8 cellular contexts compared by ENCODE assay signal in the genomic region with DNA sequence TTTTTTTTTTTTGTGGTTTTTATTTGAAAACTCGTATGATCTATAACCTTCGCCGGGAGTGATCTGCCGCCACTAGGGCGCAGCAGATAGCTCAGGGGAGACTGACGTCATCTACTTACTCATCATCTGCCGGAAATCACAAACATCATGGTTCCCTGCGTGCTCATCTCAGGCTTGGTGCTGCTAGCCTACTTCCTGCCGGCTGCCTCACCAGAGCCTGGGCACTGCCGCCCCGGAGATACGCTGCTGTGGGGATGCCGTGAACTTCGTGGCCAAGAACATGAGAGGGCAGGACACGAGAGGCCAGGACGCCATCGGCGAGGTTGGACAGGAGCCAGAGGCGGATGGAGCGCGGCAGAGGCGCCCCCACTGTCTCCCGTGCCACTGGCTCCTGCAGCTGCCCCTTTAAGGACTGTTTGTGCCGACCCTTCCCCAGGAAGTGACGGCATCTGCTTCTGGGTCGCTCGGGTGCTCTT.
A peak's percentile ranks its signal among the peaks of the same experiment; 100 is the strongest.
DNase-seq lines count a peak whose midpoint lies in the region; ATAC-seq and TF ChIP-seq lines count a peak whose summit lies in the region.

No MANE protein-coding gene starts in this region.

- H3K9me3 ChIP-seq in HEK293 (ENCODE audit: control insufficient read depth, insufficient read depth, low read depth, low read length): no peaks in the 10 kb centered on the region
- H3K9me3 ChIP-seq in gastroesophageal sphincter: no peaks in the 10 kb centered on the region

- no peaks in the 10 kb centered on the region for H3K36me3 Mint-ChIP-seq in central memory CD8-positive, alpha-beta T cell (ENCODE audit: insufficient read depth)

- H3K36me3 ChIP-seq in HEK293 (ENCODE audit: control insufficient read depth in 2 of 2, insufficient read depth in 1 of 2, low read length in 2 of 2) (no peaks in the 10 kb centered on the region), gastroesophageal sphincter (no peaks in the 10 kb centered on the region)

- H3K4me3 ChIP-seq in HEK293 (ENCODE audit: low read depth, low read length): no peak overlapping the region
- H3K4me3 ChIP-seq in gastroesophageal sphincter: no peak overlapping the region

- no peak for TF ChIP-seq EP300 in gastroesophageal sphincter (IDR thresholded peaks at IDR 0.05)

- no peak overlapping the region for H3K27ac Mint-ChIP-seq in central memory CD8-positive, alpha-beta T cell (ENCODE audit: low read depth)

- peak; percentile 83 for ATAC-seq in central memory CD8-positive, alpha-beta T cell (replicated peaks; ENCODE audit: extremely low read depth, poor library complexity, severe bottlenecking)
- no peak for ATAC-seq in gastroesophageal sphincter

- TF ChIP-seq CTCF in HEK293 (tag by site-specific recombination; IDR thresholded peaks at IDR 0.05) (no peak), gastroesophageal sphincter (IDR thresholded peaks at IDR 0.05) (no peak)

- no peaks in the 10 kb centered on the region for H3K4me1 ChIP-seq in HEK293 (ENCODE audit: control insufficient read depth, insufficient read depth, low read length)
- no peaks in the 10 kb centered on the region for H3K4me1 ChIP-seq in gastroesophageal sphincter

- POLR2A ChIA-PET in HEK293 (lab: Yijun Ruan, JAX): no interaction called here

- no peak overlapping the region for H3K4me3 Mint-ChIP-seq in central memory CD8-positive, alpha-beta T cell

- H3K9me3 Mint-ChIP-seq in central memory CD8-positive, alpha-beta T cell: no peaks in the 10 kb centered on the region

- 63 to 83% methylated on average over 5 to 15 of the region's 27 CpGs for WGBS in gastroesophageal sphincter (ENCODE audit: low coverage in 1 of 2), 2 donors

- DNase-seq in COLO829 (ENCODE audit: low spot score) (peak; percentile 76), SK-N-DZ (ENCODE audit: low spot score) (peak; percentile 26), NCI-H2081 (lab: John Stamatoyannopoulos, UW) (no peak), dedifferentiated amniotic fluid mesenchymal stem cell (ENCODE audit: extremely low spot score) (no peak)
- peak in 1 of 2 donors; percentile 20 for DNase-seq in central memory CD8-positive, alpha-beta T cell (ENCODE audit: low spot score in 2 of 2)
- DNase-seq in stimulated activated CD8-positive, alpha-beta memory T cell treated with anti-CD3 and anti-CD28 coated beads, Interleukin-15, amount 100 ng/mL, for 48 hours (ENCODE audit: low read depth in 2 of 2): peak; percentile 22 to 23

- no peaks in the 10 kb centered on the region for H3K27me3 ChIP-seq in gastroesophageal sphincter

- TF ChIP-seq POLR2A in gastroesophageal sphincter (IDR thresholded peaks at IDR 0.05): no peak

- H3K27ac ChIP-seq in HEK293 (ENCODE audit: extremely low read depth, low read depth, low read length): no peak overlapping the region
- H3K27ac ChIP-seq in gastroesophageal sphincter: no peak overlapping the region

- CTCF ChIA-PET in HEK293 (lab: Yijun Ruan, JAX): interaction anchor here (0.6 to 0.7 kb wide), 2 partner anchors 361 to 617 kb away, joined by 3 read pairs; no protein-coding TSS in a partner anchor

- H3K4me1 Mint-ChIP-seq in central memory CD8-positive, alpha-beta T cell: peaks cover 6% of the 10 kb centered on the region

- peaks cover 9% of the 10 kb centered on the region for H3K27me3 Mint-ChIP-seq in central memory CD8-positive, alpha-beta T cell

TF ChIP-seq in HEK293, 187 proteins besides CTCF, POLR2A, EP300 and RAD21:
- TF ChIP-seq ZNF629 (tag by site-specific recombination; IDR thresholded peaks at IDR 0.05) (peak; percentile 34; the same call in 1 of the 2 replicates), ZNF138 (tag by site-specific recombination; IDR thresholded peaks at IDR 0.05; ENCODE audit: borderline replicate concordance) (no peak), ZNF548 (tag by site-specific recombination; IDR thresholded peaks at IDR 0.05) (no peak), ZBTB21 (tag by site-specific recombination; IDR thresholded peaks at IDR 0.05) (peak; percentile 42; the same call in 1 of the 2 replicates), ZNF664 (tag by site-specific recombination; IDR thresholded peaks at IDR 0.05) (no peak), ZNF624 (tag by site-specific recombination; IDR thresholded peaks at IDR 0.05) (no peak)
- TF ChIP-seq, protein P1, sequence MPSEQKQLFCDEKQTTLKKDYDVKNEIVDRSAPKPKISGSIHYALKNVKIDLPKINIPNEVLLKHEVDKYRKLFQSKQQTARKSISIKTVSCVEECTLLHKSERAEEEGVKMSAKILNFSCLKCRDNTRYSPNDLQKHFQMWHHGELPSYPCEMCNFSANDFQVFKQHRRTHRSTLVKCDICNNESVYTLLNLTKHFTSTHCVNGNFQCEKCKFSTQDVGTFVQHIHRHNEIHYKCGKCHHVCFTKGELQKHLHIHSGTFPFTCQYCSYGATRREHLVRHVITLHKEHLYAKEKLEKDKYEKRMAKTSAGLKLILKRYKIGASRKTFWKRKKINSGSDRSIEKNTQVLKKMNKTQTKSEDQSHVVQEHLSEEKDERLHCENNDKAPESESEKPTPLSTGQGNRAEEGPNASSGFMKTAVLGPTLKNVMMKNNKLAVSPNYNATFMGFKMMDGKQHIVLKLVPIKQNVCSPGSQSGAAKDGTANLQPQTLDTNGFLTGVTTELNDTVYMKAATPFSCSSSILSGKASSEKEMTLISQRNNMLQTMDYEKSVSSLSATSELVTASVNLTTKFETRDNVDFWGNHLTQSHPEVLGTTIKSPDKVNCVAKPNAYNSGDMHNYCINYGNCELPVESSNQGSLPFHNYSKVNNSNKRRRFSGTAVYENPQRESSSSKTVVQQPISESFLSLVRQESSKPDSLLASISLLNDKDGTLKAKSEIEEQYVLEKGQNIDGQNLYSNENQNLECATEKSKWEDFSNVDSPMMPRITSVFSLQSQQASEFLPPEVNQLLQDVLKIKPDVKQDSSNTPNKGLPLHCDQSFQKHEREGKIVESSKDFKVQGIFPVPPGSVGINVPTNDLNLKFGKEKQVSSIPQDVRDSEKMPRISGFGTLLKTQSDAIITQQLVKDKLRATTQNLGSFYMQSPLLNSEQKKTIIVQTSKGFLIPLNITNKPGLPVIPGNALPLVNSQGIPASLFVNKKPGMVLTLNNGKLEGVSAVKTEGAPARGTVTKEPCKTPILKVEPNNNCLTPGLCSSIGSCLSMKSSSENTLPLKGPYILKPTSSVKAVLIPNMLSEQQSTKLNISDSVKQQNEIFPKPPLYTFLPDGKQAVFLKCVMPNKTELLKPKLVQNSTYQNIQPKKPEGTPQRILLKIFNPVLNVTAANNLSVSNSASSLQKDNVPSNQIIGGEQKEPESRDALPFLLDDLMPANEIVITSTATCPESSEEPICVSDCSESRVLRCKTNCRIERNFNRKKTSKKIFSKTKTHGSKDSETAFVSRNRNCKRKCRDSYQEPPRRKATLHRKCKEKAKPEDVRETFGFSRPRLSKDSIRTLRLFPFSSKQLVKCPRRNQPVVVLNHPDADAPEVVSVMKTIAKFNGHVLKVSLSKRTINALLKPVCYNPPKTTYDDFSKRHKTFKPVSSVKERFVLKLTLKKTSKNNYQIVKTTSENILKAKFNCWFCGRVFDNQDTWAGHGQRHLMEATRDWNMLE (tag by site-specific recombination; conservative IDR thresholded peaks at IDR 0.05; ENCODE audit: low read depth): peak; percentile 41; the same call in 1 of the 2 replicates
- TF ChIP-seq, protein P2, sequence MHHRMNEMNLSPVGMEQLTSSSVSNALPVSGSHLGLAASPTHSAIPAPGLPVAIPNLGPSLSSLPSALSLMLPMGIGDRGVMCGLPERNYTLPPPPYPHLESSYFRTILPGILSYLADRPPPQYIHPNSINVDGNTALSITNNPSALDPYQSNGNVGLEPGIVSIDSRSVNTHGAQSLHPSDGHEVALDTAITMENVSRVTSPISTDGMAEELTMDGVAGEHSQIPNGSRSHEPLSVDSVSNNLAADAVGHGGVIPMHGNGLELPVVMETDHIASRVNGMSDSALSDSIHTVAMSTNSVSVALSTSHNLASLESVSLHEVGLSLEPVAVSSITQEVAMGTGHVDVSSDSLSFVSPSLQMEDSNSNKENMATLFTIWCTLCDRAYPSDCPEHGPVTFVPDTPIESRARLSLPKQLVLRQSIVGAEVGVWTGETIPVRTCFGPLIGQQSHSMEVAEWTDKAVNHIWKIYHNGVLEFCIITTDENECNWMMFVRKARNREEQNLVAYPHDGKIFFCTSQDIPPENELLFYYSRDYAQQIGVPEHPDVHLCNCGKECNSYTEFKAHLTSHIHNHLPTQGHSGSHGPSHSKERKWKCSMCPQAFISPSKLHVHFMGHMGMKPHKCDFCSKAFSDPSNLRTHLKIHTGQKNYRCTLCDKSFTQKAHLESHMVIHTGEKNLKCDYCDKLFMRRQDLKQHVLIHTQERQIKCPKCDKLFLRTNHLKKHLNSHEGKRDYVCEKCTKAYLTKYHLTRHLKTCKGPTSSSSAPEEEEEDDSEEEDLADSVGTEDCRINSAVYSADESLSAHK (tag by site-specific recombination; IDR thresholded peaks at IDR 0.05): no peak
- TF ChIP-seq, protein P3, sequence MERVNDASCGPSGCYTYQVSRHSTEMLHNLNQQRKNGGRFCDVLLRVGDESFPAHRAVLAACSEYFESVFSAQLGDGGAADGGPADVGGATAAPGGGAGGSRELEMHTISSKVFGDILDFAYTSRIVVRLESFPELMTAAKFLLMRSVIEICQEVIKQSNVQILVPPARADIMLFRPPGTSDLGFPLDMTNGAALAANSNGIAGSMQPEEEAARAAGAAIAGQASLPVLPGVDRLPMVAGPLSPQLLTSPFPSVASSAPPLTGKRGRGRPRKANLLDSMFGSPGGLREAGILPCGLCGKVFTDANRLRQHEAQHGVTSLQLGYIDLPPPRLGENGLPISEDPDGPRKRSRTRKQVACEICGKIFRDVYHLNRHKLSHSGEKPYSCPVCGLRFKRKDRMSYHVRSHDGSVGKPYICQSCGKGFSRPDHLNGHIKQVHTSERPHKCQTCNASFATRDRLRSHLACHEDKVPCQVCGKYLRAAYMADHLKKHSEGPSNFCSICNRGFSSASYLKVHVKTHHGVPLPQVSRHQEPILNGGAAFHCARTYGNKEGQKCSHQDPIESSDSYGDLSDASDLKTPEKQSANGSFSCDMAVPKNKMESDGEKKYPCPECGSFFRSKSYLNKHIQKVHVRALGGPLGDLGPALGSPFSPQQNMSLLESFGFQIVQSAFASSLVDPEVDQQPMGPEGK (tag by site-specific recombination; IDR thresholded peaks at IDR 0.05): no peak
- TF ChIP-seq, protein P4, sequence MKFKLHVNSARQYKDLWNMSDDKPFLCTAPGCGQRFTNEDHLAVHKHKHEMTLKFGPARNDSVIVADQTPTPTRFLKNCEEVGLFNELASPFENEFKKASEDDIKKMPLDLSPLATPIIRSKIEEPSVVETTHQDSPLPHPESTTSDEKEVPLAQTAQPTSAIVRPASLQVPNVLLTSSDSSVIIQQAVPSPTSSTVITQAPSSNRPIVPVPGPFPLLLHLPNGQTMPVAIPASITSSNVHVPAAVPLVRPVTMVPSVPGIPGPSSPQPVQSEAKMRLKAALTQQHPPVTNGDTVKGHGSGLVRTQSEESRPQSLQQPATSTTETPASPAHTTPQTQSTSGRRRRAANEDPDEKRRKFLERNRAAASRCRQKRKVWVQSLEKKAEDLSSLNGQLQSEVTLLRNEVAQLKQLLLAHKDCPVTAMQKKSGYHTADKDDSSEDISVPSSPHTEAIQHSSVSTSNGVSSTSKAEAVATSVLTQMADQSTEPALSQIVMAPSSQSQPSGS (tag by site-specific recombination; IDR thresholded peaks at IDR 0.05; ENCODE audit: low read depth): peak; percentile 81

Comparison
In these comparisons a context has a peak if more than half of its experiments do, and no peak if none do; other contexts are left out.
1. DNase-seq: peak in COLO829 (single experiment), SK-N-DZ (single experiment) and stimulated activated CD8-positive, alpha-beta memory T cell treated with anti-CD3 and anti-CD28 coated beads, Interleukin-15, amount 100 ng/mL, for 48 hours (2 of 2); none in NCI-H2081 (0 of 2) and dedifferentiated amniotic fluid mesenchymal stem cell (single experiment).